24 cellular contexts compared by ENCODE assay signal in the genomic region with DNA sequence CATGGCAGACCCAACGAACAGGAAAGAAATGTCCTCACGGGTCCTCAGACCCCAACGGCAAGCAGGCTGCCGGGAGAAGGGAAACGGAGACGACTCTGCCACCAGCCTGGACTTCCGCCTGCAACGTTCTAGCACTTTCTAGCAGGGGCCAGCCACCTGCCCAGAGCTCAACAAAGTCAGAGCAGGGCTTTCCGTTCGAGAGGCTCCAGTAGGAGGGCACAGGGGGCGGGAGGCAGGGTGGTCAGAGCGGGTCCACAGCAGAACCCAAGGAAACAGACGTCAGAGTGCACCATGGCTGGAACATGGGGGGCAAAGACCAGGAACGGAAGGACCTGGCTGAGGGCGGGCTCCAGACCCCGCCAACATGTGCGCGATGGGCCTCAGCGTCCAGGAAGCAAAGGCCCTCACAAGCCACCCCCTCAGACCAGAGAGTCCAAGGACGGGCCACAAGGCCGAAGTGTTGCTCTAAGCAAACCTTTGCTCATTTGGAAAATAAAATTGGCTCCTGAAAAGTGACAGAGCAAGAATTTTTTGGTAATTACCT. TPM values are rescaled to one million over a fixed set of nuclear protein-coding genes. Genes with fewer than 3 reads are reported as not detected.
A peak's percentile ranks its signal among the peaks of the same experiment; 100 is the strongest.
DNase-seq lines count a peak whose midpoint lies in the region; ATAC-seq, FAIRE-seq and TF ChIP-seq lines count a peak whose summit lies in the region.
"Had no signal": no experiment of that assay in that cellular context is flagged by ENCODE, and none has a peak within 500 bp of the region (broad histone marks: within the 10 kb centered on the region; RNA-seq: fewer than 3 reads in every experiment).

No MANE protein-coding gene starts in this region.

- FAIRE-seq in HepG2 (lab: Jason Lieb, UNC) = no peak
- FAIRE-seq: A549, K562, RCC 7860 had no signal

- H3K27me3 ChIP-seq in HepG2 (ENCODE audit: control insufficient read depth in 1 of 2, insufficient read depth in 2 of 2, low read length in 2 of 2) = no peaks in the 10 kb centered on the region
- no peaks in the 10 kb centered on the region for H3K27me3 ChIP-seq in right lobe of liver
- H3K27me3 ChIP-seq in RWPE2 (ENCODE audit: insufficient read depth, poor library complexity, severe bottlenecking) = no peaks in the 10 kb centered on the region
- no peaks in the 10 kb centered on the region for H3K27me3 ChIP-seq in foreskin keratinocyte

- TF ChIP-seq RAD21 in HepG2 (CRISPR knock-in tag; IDR thresholded peaks at IDR 0.05) = no peak

- peak overlapping the region; percentile 76 for H3K27ac Mint-ChIP-seq in nephron progenitor cell
- H3K27ac Mint-ChIP-seq: B cell, CD14-positive monocyte, HFFc6 had no signal

- POLR2A ChIA-PET in HepG2 (lab: Yijun Ruan, JAX) = no interaction called here

- H3K4me1 ChIP-seq in HepG2 (ENCODE audit: insufficient read depth, low read length) (no peaks in the 10 kb centered on the region), right lobe of liver (no peaks in the 10 kb centered on the region), RWPE2 (ENCODE audit: insufficient read depth, poor library complexity, severe bottlenecking) (no peaks in the 10 kb centered on the region), foreskin keratinocyte (no peaks in the 10 kb centered on the region)
- H3K4me1 ChIP-seq: A549 had no signal

- CTCF ChIA-PET in HepG2 (lab: Yijun Ruan, JAX; ENCODE audit: low intra/inter-chr PET ratio, low total read pairs) = no interaction called here

- DNase-seq in HepG2 (ENCODE audit: low spot score) = no peak
- no peak for DNase-seq in right lobe of liver
- DNase-seq in RWPE2 (ENCODE audit: low spot score) = peak; percentile 42
- DNase-seq in nephron progenitor cell = no peak
- DNase-seq in NCI-H526 (lab: John Stamatoyannopoulos, UW) = no peak
- DNase-seq in foreskin keratinocyte = no peak
- no peak for DNase-seq in activated CD4-positive, alpha-beta T cell treated with anti-CD3 and anti-CD28 coated beads for 1 hour
- DNase-seq: COR-L47, DMS79, HFFc6, NCI-H1092 treated with DMSO at 0.1 percent for 48 hours, NCI-H1436 treated with DMSO at 0.1 percent for 48 hours, NCI-H2029 treated with DMSO at 0.1 percent for 48 hours, NCI-H2171, NCI-H345, NCI-H524, NCI-H82, SHP77, SW 1271 had no signal

- intact Hi-C loops in HepG2 (cut with micrococcal nuclease; ENCODE audit: unreplicated experiment) (no loop called here), right lobe of liver (cut with DNase I) (no loop called here)

- no peak for TF ChIP-seq EP300 in HepG2 (IDR thresholded peaks at IDR 0.05; ENCODE audit: low read depth in 2 of 2, low read length in 2 of 2)
- TF ChIP-seq EP300 in HepG2 (CRISPR knock-in tag; IDR thresholded peaks at IDR 0.05; ENCODE audit: borderline replicate concordance) = no peak

- H3K9me3 ChIP-seq in HepG2 (ENCODE audit: low read length) (no peaks in the 10 kb centered on the region), right lobe of liver (no peaks in the 10 kb centered on the region), RWPE2 (ENCODE audit: severe bottlenecking) (no peaks in the 10 kb centered on the region)
- H3K9me3 ChIP-seq: A549 had no signal

- peaks cover 63 to 90% of the 10 kb centered on the region in 2 experiments for H3K36me3 ChIP-seq in HepG2 (replicated peaks in 1 of 2; ENCODE audit: control insufficient read depth in 1 of 2, insufficient read depth in 2 of 2, low read length in 2 of 2)
- H3K36me3 ChIP-seq in right lobe of liver = peaks cover 0 to 57% (median 18%) of the 10 kb centered on the region in 4 donors
- H3K36me3 ChIP-seq in RWPE2 (ENCODE audit: low read depth) = peaks cover 28% of the 10 kb centered on the region

- H3K9ac ChIP-seq in HepG2 (ENCODE audit: insufficient read depth, low read depth, low read length) = no peak overlapping the region

- TF ChIP-seq CTCF in HepG2 (CRISPR knock-in tag; IDR thresholded peaks at IDR 0.05) (no peak), right lobe of liver (IDR thresholded peaks at IDR 0.05) (no peak), RWPE2 (IDR thresholded peaks at IDR 0.05; ENCODE audit: poor library complexity, severe bottlenecking) (no peak), nephron progenitor cell (IDR thresholded peaks at IDR 0.05) (no peak), foreskin keratinocyte (conservative IDR thresholded peaks at IDR 0.05) (no peak)

- H3K4me3 Mint-ChIP-seq in nephron progenitor cell = no peak overlapping the region
- H3K4me3 Mint-ChIP-seq: B cell, CD14-positive monocyte, HFFc6 had no signal

- no peaks in the 10 kb centered on the region for H3K9me3 Mint-ChIP-seq in nephron progenitor cell
- H3K9me3 Mint-ChIP-seq: HFFc6 had no signal

- no peak overlapping the region for H3K4me3 ChIP-seq in HepG2 (replicated peaks in 1 of 3; ENCODE audit: insufficient read depth in 1 of 3, low read depth in 2 of 3, low read length in 3 of 3)
- H3K4me3 ChIP-seq in right lobe of liver = no peak overlapping the region
- no peak overlapping the region for H3K4me3 ChIP-seq in RWPE2 (ENCODE audit: severe bottlenecking)
- H3K4me3 ChIP-seq: A549, K562 had no signal

- H3K36me3 Mint-ChIP-seq in nephron progenitor cell (ENCODE audit: low read depth) = peaks cover 26% of the 10 kb centered on the region

- ATAC-seq in HepG2 (no peak), right lobe of liver (no peak), RWPE2 (ENCODE audit: low read depth) (no peak), foreskin keratinocyte (no peak)
- ATAC-seq: A549, K562 had no signal

- peaks cover 80% of the 10 kb centered on the region for H3K79me2 ChIP-seq in HepG2 (ENCODE audit: insufficient read depth, low read length)

- no peak overlapping the region for H2AFZ ChIP-seq in HepG2 (ENCODE audit: low read length)

- no peak overlapping the region for H3K4me2 ChIP-seq in HepG2 (ENCODE audit: low read depth, low read length)
- H3K4me2 ChIP-seq: A549 had no signal

- H3K4me1 Mint-ChIP-seq in nephron progenitor cell = peaks cover 65% of the 10 kb centered on the region

- peaks cover 94% of the 10 kb centered on the region for H4K20me1 ChIP-seq in HepG2 (ENCODE audit: insufficient read depth, low read length)

- TF ChIP-seq POLR2A in HepG2 (IDR thresholded peaks at IDR 0.05; ENCODE audit: insufficient read depth in 1 of 2, low read depth in 2 of 2, low read length in 2 of 2) = peak in 1 of 2 experiments; percentile 21; a peak in 1 of 4 replicates
- no peak for TF ChIP-seq POLR2A in right lobe of liver (IDR thresholded peaks at IDR 0.05)

- BruUV-seq in HepG2 (replicated peaks; lab: Mats Ljungman, UMichigan) = no TSS peak

- peak overlapping the region; percentile 23 for H3K27ac ChIP-seq in HepG2 (ENCODE audit: extremely low read length, insufficient read depth, low read length)
- H3K27ac ChIP-seq in right lobe of liver = no peak overlapping the region
- no peak overlapping the region for H3K27ac ChIP-seq in RWPE2 (ENCODE audit: poor library complexity, severe bottlenecking)
- no peak overlapping the region for H3K27ac ChIP-seq in foreskin keratinocyte
- H3K27ac ChIP-seq: A549 had no signal

- WGBS in HepG2 (ENCODE audit: low lambda C conversion rate) = 95% methylated on average over 21 of the region's 21 CpGs
- WGBS in right lobe of liver (ENCODE audit: insufficient coverage, low coverage, low lambda C conversion rate, missing lambda C conversion rate) = 93% methylated on average over 10 of the region's 21 CpGs

- in situ Hi-C loops in HepG2 (cut with HindIII; ENCODE audit: extremely low pct_ligation_motif_present, low pct_unique_long_range_greater_than_20kb) = no loop called here

- peaks cover 8% of the 10 kb centered on the region for H3K27me3 Mint-ChIP-seq in nephron progenitor cell (ENCODE audit: low read depth, poor library complexity)
- H3K27me3 Mint-ChIP-seq: B cell had no signal

RNA-seq across cellular contexts. Expression of a gene that starts 29.4 kb away (rescaled TPM):
- total RNA-seq in HepG2 (2016; rRNA removed; fragmentation: Illumina TruSeq; extraction: Trizol) (7.2 and 8.6 TPM in 2 replicates), right lobe of liver (1 to 10 TPM; 1.7 to 5.5 (median 3.9) TPM), foreskin keratinocyte (4.7 and 5.7 TPM in 2 replicates)
- total RNA-seq in HepG2 (2016; cell fraction: cytosol; rRNA removed; fragmentation: Illumina TruSeq; extraction: Trizol; ENCODE audit: low read depth) = 20.8 and 21.6 TPM in 2 replicates
- 6.9 and 8.1 TPM in 2 replicates for total RNA-seq in HepG2 (2016; cell fraction: insoluble cytoplasmic fraction; rRNA removed; fragmentation: Illumina TruSeq; extraction: Trizol)
- total RNA-seq in HepG2 (2016; cell fraction: membrane; rRNA removed; fragmentation: Illumina TruSeq; extraction: Trizol) = 15.4 and 16.2 TPM in 2 replicates
- total RNA-seq in HepG2 (2016; cell fraction: nucleus; rRNA removed; fragmentation: Illumina TruSeq; extraction: Trizol) = 6.3 TPM in 2 replicates
- polyA plus RNA-seq in HepG2 (2011; rRNA removed) (2.0 and 2.8 TPM in 2 replicates), foreskin keratinocyte (5.3 and 8.2 TPM in 2 replicates)
- 1.3 and 3.1 TPM in 2 replicates for polyA plus RNA-seq in HepG2 (2011; cell fraction: cytosol; rRNA removed)
- 4.1 and 5.0 TPM in 2 replicates for polyA plus RNA-seq in HepG2 (2011; cell fraction: nucleus; rRNA removed)
- 3.8 and 4.5 TPM in 2 replicates for polyA plus RNA-seq in HepG2 (2012)
- polyA plus RNA-seq in HepG2 (2016; cell fraction: cytosol; fragmentation: Illumina TruSeq; extraction: Trizol; ENCODE audit: low read depth) = 14.5 and 18.3 TPM in 2 replicates
- polyA plus RNA-seq in HepG2 (2016; cell fraction: insoluble cytoplasmic fraction; fragmentation: Illumina TruSeq; extraction: Trizol; ENCODE audit: low read depth) = 6.1 and 7.7 TPM in 2 replicates
- polyA plus RNA-seq in HepG2 (2016; cell fraction: membrane; fragmentation: Illumina TruSeq; extraction: Trizol; ENCODE audit: low read depth) = 13.5 and 16.8 TPM in 2 replicates
- 7.1 and 7.6 TPM in 2 replicates for polyA plus RNA-seq in HepG2 (2016; cell fraction: nucleus; fragmentation: Illumina TruSeq; extraction: Trizol; ENCODE audit: insufficient read depth, low read depth)
- polyA minus RNA-seq in HepG2 (2011; rRNA and poly(A)+ RNA removed; ENCODE audit: low replicate concordance) = 2.1 and 2.6 TPM in 2 replicates
- polyA minus RNA-seq in HepG2 (2011; cell fraction: cytosol; rRNA and poly(A)+ RNA removed) = 0.79 and 1.4 TPM in 2 replicates
- 3.7 and 5.0 TPM in 2 replicates for polyA minus RNA-seq in HepG2 (2011; cell fraction: nucleus; rRNA and poly(A)+ RNA removed)

RNA-seq across cellular contexts. Expression of a gene that starts 37.0 kb away (rescaled TPM):
- 81.3 and 92.4 TPM in 2 replicates for total RNA-seq in HepG2 (2016; rRNA removed; fragmentation: Illumina TruSeq; extraction: Trizol)
- total RNA-seq in HepG2 (2016; cell fraction: cytosol; rRNA removed; fragmentation: Illumina TruSeq; extraction: Trizol; ENCODE audit: low read depth) = 18.3 and 22.9 TPM in 2 replicates
- 64.5 and 91.5 TPM in 2 replicates for total RNA-seq in HepG2 (2016; cell fraction: insoluble cytoplasmic fraction; rRNA removed; fragmentation: Illumina TruSeq; extraction: Trizol)
- 33.7 and 38.0 TPM in 2 replicates for total RNA-seq in HepG2 (2016; cell fraction: membrane; rRNA removed; fragmentation: Illumina TruSeq; extraction: Trizol)
- total RNA-seq in HepG2 (2016; cell fraction: nucleus; rRNA removed; fragmentation: Illumina TruSeq; extraction: Trizol) = 94.4 and 107 TPM in 2 replicates
- polyA plus RNA-seq in HepG2 (2011; rRNA removed) = 101 and 118 TPM in 2 replicates
- 51.6 and 63.1 TPM in 2 replicates for polyA plus RNA-seq in HepG2 (2011; cell fraction: cytosol; rRNA removed)
- polyA plus RNA-seq in HepG2 (2011; cell fraction: nucleus; rRNA removed) = 393 and 579 TPM in 2 replicates
- 75.5 and 101 TPM in 2 replicates for polyA plus RNA-seq in HepG2 (2012)
- polyA plus RNA-seq in HepG2 (2016; cell fraction: cytosol; fragmentation: Illumina TruSeq; extraction: Trizol; ENCODE audit: low read depth) = 6.1 and 6.4 TPM in 2 replicates
- polyA plus RNA-seq in HepG2 (2016; cell fraction: insoluble cytoplasmic fraction; fragmentation: Illumina TruSeq; extraction: Trizol; ENCODE audit: low read depth) = 57.9 and 71.3 TPM in 2 replicates
- polyA plus RNA-seq in HepG2 (2016; cell fraction: membrane; fragmentation: Illumina TruSeq; extraction: Trizol; ENCODE audit: low read depth) = 18.2 and 18.3 TPM in 2 replicates
- 256 and 269 TPM in 2 replicates for polyA plus RNA-seq in HepG2 (2016; cell fraction: nucleus; fragmentation: Illumina TruSeq; extraction: Trizol; ENCODE audit: insufficient read depth, low read depth)
- polyA minus RNA-seq in HepG2 (2011; rRNA and poly(A)+ RNA removed; ENCODE audit: low replicate concordance) = 29.6 and 164 TPM in 2 replicates
- 53.4 and 63.9 TPM in 2 replicates for polyA minus RNA-seq in HepG2 (2011; cell fraction: cytosol; rRNA and poly(A)+ RNA removed)
- 202 and 208 TPM in 2 replicates for polyA minus RNA-seq in HepG2 (2011; cell fraction: nucleus; rRNA and poly(A)+ RNA removed)
- total RNA-seq in right lobe of liver = 10 to 100 TPM; 20.6 to 56.9 (median 31.1) TPM
- total RNA-seq in foreskin keratinocyte = 17.5 and 18.1 TPM in 2 replicates
- 10.2 and 12.8 TPM in 2 replicates for polyA plus RNA-seq in foreskin keratinocyte

RNA-seq across cellular contexts. Expression of a gene that starts 45.5 kb away (rescaled TPM):
- total RNA-seq in HepG2 (2016; rRNA removed; fragmentation: Illumina TruSeq; extraction: Trizol) (15.7 and 30.6 TPM in 2 replicates), right lobe of liver (10 to 100 TPM; 16.5 to 48.8 (median 25.6) TPM), foreskin keratinocyte (38.5 and 44.2 TPM in 2 replicates)
- total RNA-seq in HepG2 (2016; cell fraction: cytosol; rRNA removed; fragmentation: Illumina TruSeq; extraction: Trizol; ENCODE audit: low read depth) = 5.5 and 7.0 TPM in 2 replicates
- total RNA-seq in HepG2 (2016; cell fraction: insoluble cytoplasmic fraction; rRNA removed; fragmentation: Illumina TruSeq; extraction: Trizol) = 15.9 and 27.1 TPM in 2 replicates
- total RNA-seq in HepG2 (2016; cell fraction: membrane; rRNA removed; fragmentation: Illumina TruSeq; extraction: Trizol) = 24.8 and 26.3 TPM in 2 replicates
- total RNA-seq in HepG2 (2016; cell fraction: nucleus; rRNA removed; fragmentation: Illumina TruSeq; extraction: Trizol) = 22.0 and 22.3 TPM in 2 replicates
- polyA plus RNA-seq in HepG2 (2011; rRNA removed) (37.4 and 37.9 TPM in 2 replicates), foreskin keratinocyte (47.0 and 51.8 TPM in 2 replicates)
- 18.1 and 36.3 TPM in 2 replicates for polyA plus RNA-seq in HepG2 (2011; cell fraction: cytosol; rRNA removed)
- polyA plus RNA-seq in HepG2 (2011; cell fraction: nucleus; rRNA removed) = 15.1 and 23.4 TPM in 2 replicates
- 68.5 and 98.3 TPM in 2 replicates for polyA plus RNA-seq in HepG2 (2012)
- polyA plus RNA-seq in HepG2 (2016; cell fraction: cytosol; fragmentation: Illumina TruSeq; extraction: Trizol; ENCODE audit: low read depth) = 9.9 and 13.1 TPM in 2 replicates
- polyA plus RNA-seq in HepG2 (2016; cell fraction: insoluble cytoplasmic fraction; fragmentation: Illumina TruSeq; extraction: Trizol; ENCODE audit: low read depth) = 65.5 and 71.9 TPM in 2 replicates
- polyA plus RNA-seq in HepG2 (2016; cell fraction: membrane; fragmentation: Illumina TruSeq; extraction: Trizol; ENCODE audit: low read depth) = 26.7 and 27.4 TPM in 2 replicates
- 42.6 and 45.0 TPM in 2 replicates for polyA plus RNA-seq in HepG2 (2016; cell fraction: nucleus; fragmentation: Illumina TruSeq; extraction: Trizol; ENCODE audit: insufficient read depth, low read depth)
- 13.2 and 15.8 TPM in 2 replicates for polyA minus RNA-seq in HepG2 (2011; rRNA and poly(A)+ RNA removed; ENCODE audit: low replicate concordance)
- polyA minus RNA-seq in HepG2 (2011; cell fraction: cytosol; rRNA and poly(A)+ RNA removed) = 22.2 and 35.4 TPM in 2 replicates
- 23.0 and 32.7 TPM in 2 replicates for polyA minus RNA-seq in HepG2 (2011; cell fraction: nucleus; rRNA and poly(A)+ RNA removed)
